In the genomic region with DNA sequence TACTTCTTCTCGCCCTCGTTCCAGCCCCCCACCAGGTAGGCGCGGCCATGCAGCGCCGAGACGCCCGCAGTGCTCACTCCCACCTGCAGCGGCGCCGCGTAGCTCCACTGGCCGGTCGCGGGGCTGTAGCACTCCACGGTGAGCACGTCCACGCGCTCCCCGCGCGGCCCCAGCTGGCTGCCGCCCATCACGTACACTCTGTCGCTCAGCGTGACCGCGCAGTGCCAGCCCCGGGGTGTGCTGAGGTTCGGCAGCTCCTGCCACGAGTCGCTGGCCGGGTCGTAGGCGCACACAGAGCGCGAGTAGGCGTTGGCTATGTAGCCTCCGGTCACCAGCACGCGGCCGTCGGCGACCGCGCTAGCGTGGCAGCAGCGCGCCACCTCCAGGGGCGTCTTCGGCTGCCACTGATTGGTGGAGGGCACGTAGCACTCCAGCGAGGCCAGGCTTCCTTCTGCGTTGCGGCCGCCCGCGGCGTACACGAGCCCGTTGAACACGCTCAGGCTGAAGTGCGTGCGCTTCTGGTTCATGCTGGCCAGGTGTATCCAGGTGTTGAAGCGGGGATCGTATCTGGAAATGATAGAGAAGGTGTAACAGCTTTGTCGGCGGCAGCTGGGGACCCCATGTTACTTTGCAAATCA, we compare ENCODE assay signal across 8 cellular contexts. TPM values are rescaled to one million over a fixed set of nuclear protein-coding genes. Genes with fewer than 3 reads are reported as not detected.
DNase-seq lines count a peak whose midpoint lies in the region; ATAC-seq and TF ChIP-seq lines count a peak whose summit lies in the region.

No MANE protein-coding gene starts in this region.

- peak overlapping the region; percentile 70 for H3K4me3 ChIP-seq in AG09309 (ENCODE audit: control insufficient read depth, low read depth, low read length)
- peak overlapping the region; percentile 30 for H3K4me3 ChIP-seq in lung

- peak overlapping the region in 1 of 2 donors; percentile 44 for H3K27ac ChIP-seq in lung (ENCODE audit: low read depth in 1 of 2, low read length in 1 of 2)

- H3K36me3 ChIP-seq in lung (ENCODE audit: control insufficient read depth in 2 of 2, insufficient read depth in 2 of 2, low read length in 2 of 2) = no peaks in the 10 kb centered on the region

- H3K27me3 ChIP-seq in lung (ENCODE audit: control insufficient read depth, insufficient read depth) = no peaks in the 10 kb centered on the region

- H3K4me1 ChIP-seq in lung (ENCODE audit: control insufficient read depth in 2 of 2, insufficient read depth in 2 of 2, low read length in 2 of 2) = peaks cover 3 to 10% of the 10 kb centered on the region in 2 donors

- peaks cover 0 to 3% of the 10 kb centered on the region in 2 donors for H3K9me3 ChIP-seq in lung (ENCODE audit: control insufficient read depth in 2 of 2, insufficient read depth in 1 of 2, low read length in 1 of 2)

- ATAC-seq in GM18873 (IDR thresholded peaks at IDR 0.05; ENCODE audit: low FRiP score, unreplicated experiment) = peak; percentile 75
- ATAC-seq in HG03159 (IDR thresholded peaks at IDR 0.05; ENCODE audit: unreplicated experiment) = peak; percentile 76
- peak; percentile 91 for ATAC-seq in lung (ENCODE audit: insufficient read depth, low FRiP score)

- DNase-seq in AG09309 (ENCODE audit: low read depth) (no peak), NCI-H510A (lab: John Stamatoyannopoulos, UW) (peak; percentile 99), ecto neural progenitor cell (ENCODE audit: low spot score) (peak; percentile 85), lung (ENCODE audit: low spot score) (peak; percentile 67)
- DNase-seq in activated CD4-positive, alpha-beta T cell treated with anti-CD3 and anti-CD28 coated beads, Interleukin-2, amount 50 U/mL, for 4 hours = peak; percentile 67 to 74
- peak; percentile 35 to 58 (median 49) for DNase-seq in stimulated activated CD4-positive, alpha-beta T cell treated with anti-CD3 and anti-CD28 coated beads, TNF-alpha, amount 100 ng/mL, for 1 hour (ENCODE audit: low read depth in 3 of 3, low spot score in 1 of 3)

- WGBS in lung, 2 donors = 1% methylated on average over 68 of the region's 68 CpGs

- peak; percentile 26 for TF ChIP-seq CTCF in AG09309 (IDR thresholded peaks at IDR 0.05; ENCODE audit: control insufficient read depth, insufficient read depth, low read depth, low read length, missing control alignments)
- TF ChIP-seq CTCF in lung (IDR thresholded peaks at IDR 0.05; ENCODE audit: control extremely low read depth, extremely low read depth) = no peak

RNA-seq across cellular contexts. Expression of a gene that starts 13.7 kb away (rescaled TPM):
- total RNA-seq in lung = 1 to 10 TPM in 1 of 2 donors, under 1 TPM in 1; 0.28 to 2.5 TPM
- polyA plus RNA-seq in lung = under 1 TPM; 0.07 to 0.28 TPM
